1 cellular context compared by ENCODE assay signal in the genomic region with DNA sequence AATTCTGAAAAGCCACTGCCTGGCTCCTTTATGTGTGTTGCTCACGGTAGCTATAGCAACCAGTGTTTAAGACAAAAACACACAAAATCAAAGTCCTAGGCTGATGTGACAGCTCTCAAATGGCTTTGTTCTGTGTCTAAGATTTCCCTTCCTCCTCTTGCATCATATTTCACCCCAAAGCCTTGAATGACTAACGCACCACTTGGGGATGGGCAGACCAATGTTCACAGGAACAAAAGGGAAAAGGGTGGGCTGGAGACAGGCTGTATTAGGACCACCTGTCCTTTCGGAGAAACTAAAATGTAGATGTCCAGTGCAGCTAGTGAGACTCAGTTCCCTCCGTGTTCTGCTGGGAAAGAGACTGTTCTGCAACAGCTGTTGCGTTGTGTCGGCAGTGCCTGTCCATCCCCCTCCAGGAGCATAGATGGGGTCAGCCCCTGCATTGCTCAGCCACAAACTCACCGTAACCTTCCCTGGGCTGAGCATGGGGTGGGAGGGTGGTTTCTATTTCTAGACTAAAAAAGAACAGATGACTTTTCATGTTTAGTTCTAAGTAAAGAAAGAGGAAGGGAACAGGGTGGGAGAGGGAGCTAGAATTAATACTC.
TF ChIP-seq lines count a peak whose summit lies in the region.

No MANE protein-coding gene starts in this region.

TF ChIP-seq in HepG2, 621 proteins besides CTCF, POLR2A, EP300 and RAD21 (continued from another document):
- TF ChIP-seq PCBP2 (optimal IDR thresholded peaks at IDR 0.05; ENCODE audit: low read depth, low read length, poor library complexity, severe bottlenecking): no peak
- TF ChIP-seq, protein P1, sequence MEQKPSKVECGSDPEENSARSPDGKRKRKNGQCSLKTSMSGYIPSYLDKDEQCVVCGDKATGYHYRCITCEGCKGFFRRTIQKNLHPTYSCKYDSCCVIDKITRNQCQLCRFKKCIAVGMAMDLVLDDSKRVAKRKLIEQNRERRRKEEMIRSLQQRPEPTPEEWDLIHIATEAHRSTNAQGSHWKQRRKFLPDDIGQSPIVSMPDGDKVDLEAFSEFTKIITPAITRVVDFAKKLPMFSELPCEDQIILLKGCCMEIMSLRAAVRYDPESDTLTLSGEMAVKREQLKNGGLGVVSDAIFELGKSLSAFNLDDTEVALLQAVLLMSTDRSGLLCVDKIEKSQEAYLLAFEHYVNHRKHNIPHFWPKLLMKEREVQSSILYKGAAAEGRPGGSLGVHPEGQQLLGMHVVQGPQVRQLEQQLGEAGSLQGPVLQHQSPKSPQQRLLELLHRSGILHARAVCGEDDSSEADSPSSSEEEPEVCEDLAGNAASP (CRISPR knock-in tag; IDR thresholded peaks at IDR 0.05; ENCODE audit: borderline replicate concordance): no peak
- no peak for TF ChIP-seq TMF1 (CRISPR knock-in tag; IDR thresholded peaks at IDR 0.05; ENCODE audit: low read depth)
- TF ChIP-seq, protein P2, sequence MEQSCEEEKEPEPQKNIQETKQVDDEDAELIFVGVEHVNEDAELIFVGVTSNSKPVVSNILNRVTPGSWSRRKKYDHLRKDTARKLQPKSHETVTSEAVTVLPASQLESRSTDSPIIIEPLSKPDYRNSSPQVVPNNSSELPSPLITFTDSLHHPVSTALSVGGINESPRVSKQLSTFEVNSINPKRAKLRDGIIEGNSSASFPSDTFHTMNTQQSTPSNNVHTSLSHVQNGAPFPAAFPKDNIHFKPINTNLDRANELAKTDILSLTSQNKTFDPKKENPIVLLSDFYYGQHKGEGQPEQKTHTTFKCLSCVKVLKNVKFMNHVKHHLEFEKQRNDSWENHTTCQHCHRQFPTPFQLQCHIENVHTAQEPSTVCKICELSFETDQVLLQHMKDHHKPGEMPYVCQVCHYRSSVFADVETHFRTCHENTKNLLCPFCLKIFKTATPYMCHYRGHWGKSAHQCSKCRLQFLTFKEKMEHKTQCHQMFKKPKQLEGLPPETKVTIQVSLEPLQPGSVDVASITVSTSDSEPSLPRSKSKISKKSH (CRISPR knock-in tag; IDR thresholded peaks at IDR 0.05; ENCODE audit: borderline replicate concordance): no peak
- peak; percentile 52 for TF ChIP-seq XRCC5 (optimal IDR thresholded peaks at IDR 0.05; ENCODE audit: low read length)
- peak; percentile 74 for TF ChIP-seq HDAC2 (CRISPR knock-in tag; IDR thresholded peaks at IDR 0.05)
- TF ChIP-seq, protein P3, sequence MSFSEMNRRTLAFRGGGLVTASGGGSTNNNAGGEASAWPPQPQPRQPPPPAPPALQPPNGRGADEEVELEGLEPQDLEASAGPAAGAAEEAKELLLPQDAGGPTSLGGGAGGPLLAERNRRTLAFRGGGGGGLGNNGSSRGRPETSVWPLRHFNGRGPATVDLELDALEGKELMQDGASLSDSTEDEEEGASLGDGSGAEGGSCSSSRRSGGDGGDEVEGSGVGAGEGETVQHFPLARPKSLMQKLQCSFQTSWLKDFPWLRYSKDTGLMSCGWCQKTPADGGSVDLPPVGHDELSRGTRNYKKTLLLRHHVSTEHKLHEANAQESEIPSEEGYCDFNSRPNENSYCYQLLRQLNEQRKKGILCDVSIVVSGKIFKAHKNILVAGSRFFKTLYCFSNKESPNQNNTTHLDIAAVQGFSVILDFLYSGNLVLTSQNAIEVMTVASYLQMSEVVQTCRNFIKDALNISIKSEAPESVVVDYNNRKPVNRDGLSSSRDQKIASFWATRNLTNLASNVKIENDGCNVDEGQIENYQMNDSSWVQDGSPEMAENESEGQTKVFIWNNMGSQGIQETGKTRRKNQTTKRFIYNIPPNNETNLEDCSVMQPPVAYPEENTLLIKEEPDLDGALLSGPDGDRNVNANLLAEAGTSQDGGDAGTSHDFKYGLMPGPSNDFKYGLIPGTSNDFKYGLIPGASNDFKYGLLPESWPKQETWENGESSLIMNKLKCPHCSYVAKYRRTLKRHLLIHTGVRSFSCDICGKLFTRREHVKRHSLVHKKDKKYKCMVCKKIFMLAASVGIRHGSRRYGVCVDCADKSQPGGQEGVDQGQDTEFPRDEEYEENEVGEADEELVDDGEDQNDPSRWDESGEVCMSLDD (CRISPR knock-in tag; IDR thresholded peaks at IDR 0.05; ENCODE audit: borderline replicate concordance): peak; percentile 97
- peak; percentile 37; the same call in 1 of the 2 replicates for TF ChIP-seq ZBTB7A (CRISPR knock-in tag; IDR thresholded peaks at IDR 0.05)
- TF ChIP-seq ZNF614 (CRISPR knock-in tag; IDR thresholded peaks at IDR 0.05; ENCODE audit: borderline replicate concordance): peak; percentile 56; the same call in 1 of the 2 replicates
- 0 out of 2 replicates have a peak, but pooled peaks have one; percentile 19 for TF ChIP-seq ISL2 (CRISPR knock-in tag; IDR thresholded peaks at IDR 0.05)
- no peak for TF ChIP-seq KDM4B (CRISPR knock-in tag; IDR thresholded peaks at IDR 0.05)
- peak; percentile 79 for TF ChIP-seq GATAD2A (CRISPR knock-in tag; IDR thresholded peaks at IDR 0.05)
- TF ChIP-seq SMC3 (IDR thresholded peaks at IDR 0.05; ENCODE audit: low read length): peak; percentile 27; the same call in 1 of the 2 replicates
- TF ChIP-seq KDM2A (CRISPR knock-in tag; IDR thresholded peaks at IDR 0.05; ENCODE audit: borderline replicate concordance, low read depth): 0 out of 2 replicates have a peak, but pooled peaks have one; percentile 37
- TF ChIP-seq, protein P4, sequence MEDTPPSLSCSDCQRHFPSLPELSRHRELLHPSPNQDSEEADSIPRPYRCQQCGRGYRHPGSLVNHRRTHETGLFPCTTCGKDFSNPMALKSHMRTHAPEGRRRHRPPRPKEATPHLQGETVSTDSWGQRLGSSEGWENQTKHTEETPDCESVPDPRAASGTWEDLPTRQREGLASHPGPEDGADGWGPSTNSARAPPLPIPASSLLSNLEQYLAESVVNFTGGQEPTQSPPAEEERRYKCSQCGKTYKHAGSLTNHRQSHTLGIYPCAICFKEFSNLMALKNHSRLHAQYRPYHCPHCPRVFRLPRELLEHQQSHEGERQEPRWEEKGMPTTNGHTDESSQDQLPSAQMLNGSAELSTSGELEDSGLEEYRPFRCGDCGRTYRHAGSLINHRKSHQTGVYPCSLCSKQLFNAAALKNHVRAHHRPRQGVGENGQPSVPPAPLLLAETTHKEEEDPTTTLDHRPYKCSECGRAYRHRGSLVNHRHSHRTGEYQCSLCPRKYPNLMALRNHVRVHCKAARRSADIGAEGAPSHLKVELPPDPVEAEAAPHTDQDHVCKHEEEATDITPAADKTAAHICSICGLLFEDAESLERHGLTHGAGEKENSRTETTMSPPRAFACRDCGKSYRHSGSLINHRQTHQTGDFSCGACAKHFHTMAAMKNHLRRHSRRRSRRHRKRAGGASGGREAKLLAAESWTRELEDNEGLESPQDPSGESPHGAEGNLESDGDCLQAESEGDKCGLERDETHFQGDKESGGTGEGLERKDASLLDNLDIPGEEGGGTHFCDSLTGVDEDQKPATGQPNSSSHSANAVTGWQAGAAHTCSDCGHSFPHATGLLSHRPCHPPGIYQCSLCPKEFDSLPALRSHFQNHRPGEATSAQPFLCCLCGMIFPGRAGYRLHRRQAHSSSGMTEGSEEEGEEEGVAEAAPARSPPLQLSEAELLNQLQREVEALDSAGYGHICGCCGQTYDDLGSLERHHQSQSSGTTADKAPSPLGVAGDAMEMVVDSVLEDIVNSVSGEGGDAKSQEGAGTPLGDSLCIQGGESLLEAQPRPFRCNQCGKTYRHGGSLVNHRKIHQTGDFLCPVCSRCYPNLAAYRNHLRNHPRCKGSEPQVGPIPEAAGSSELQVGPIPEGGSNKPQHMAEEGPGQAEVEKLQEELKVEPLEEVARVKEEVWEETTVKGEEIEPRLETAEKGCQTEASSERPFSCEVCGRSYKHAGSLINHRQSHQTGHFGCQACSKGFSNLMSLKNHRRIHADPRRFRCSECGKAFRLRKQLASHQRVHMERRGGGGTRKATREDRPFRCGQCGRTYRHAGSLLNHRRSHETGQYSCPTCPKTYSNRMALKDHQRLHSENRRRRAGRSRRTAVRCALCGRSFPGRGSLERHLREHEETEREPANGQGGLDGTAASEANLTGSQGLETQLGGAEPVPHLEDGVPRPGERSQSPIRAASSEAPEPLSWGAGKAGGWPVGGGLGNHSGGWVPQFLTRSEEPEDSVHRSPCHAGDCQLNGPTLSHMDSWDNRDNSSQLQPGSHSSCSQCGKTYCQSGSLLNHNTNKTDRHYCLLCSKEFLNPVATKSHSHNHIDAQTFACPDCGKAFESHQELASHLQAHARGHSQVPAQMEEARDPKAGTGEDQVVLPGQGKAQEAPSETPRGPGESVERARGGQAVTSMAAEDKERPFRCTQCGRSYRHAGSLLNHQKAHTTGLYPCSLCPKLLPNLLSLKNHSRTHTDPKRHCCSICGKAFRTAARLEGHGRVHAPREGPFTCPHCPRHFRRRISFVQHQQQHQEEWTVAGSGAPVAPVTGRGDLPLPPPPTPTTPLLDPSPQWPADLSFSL (CRISPR knock-in tag; IDR thresholded peaks at IDR 0.05): peak; percentile 93
- TF ChIP-seq ZNF335 (CRISPR knock-in tag; IDR thresholded peaks at IDR 0.05): no peak; the same call in 1 of the 2 replicates
